Comparison of ENCODE assay signal across 29 cellular contexts in genomic region chr5:116415182-116415581, GRCh38.
"Had no signal": no experiment of that assay in that cellular context is flagged by ENCODE, and none has a peak within 500 bp of the region (broad histone marks: within the 10 kb centered on the region; RNA-seq: fewer than 3 reads in every experiment).

No MANE protein-coding gene starts in this region.

- H3K27me3 ChIP-seq: pancreas, stomach, testis, thyroid gland, transverse colon, upper lobe of left lung, vagina had no signal

- H3K4me3 ChIP-seq: left ventricle myocardium inferior, lung, mucosa of descending colon, pancreas, prostate gland, skin epidermis, stomach, testis, thyroid gland, transverse colon, upper lobe of left lung, vagina had no signal

- H3K27ac Mint-ChIP-seq: naive thymus-derived CD4-positive, alpha-beta T cell; natural killer cell treated with Interleukin-12 subunit alpha and Interleukin-12 subunit beta and Interleukin-15 and Interleukin-18, amount 100 ng/mL, for 72 hours; stimulated activated naive B cell treated with anti-CD40 and anti-IgM and Interleukin-4, amounts not matched to agents 10 μg/mL and 1 μg/mL and 100 μg/mL, for 72 hours had no signal

- H3K27ac ChIP-seq: left ventricle myocardium inferior, pancreas, prostate gland, skin epidermis, stomach, testis, thyroid gland, transverse colon, upper lobe of left lung, vagina had no signal

- H3K4me1 Mint-ChIP-seq: naive thymus-derived CD4-positive, alpha-beta T cell had no signal

- H3K4me3 Mint-ChIP-seq: naive thymus-derived CD4-positive, alpha-beta T cell; natural killer cell treated with Interleukin-12 subunit alpha and Interleukin-12 subunit beta and Interleukin-15 and Interleukin-18, amount 100 ng/mL, for 72 hours; neural crest cell; stimulated activated naive B cell treated with anti-CD40 and anti-IgM and Interleukin-4, amounts not matched to agents 10 μg/mL and 1 μg/mL and 100 μg/mL, for 72 hours had no signal

- H3K27me3 Mint-ChIP-seq: naive thymus-derived CD4-positive, alpha-beta T cell; natural killer cell treated with Interleukin-12 subunit alpha and Interleukin-12 subunit beta and Interleukin-15 and Interleukin-18, amount 100 ng/mL, for 72 hours; stimulated activated naive B cell treated with anti-CD40 and anti-IgM and Interleukin-4, amounts not matched to agents 10 μg/mL and 1 μg/mL and 100 μg/mL, for 72 hours had no signal

- DNase-seq: hippocampal formation; kidney glomerular epithelial cell; left cardiac atrium; left ventricle myocardium inferior; mesendoderm; midbrain; mucosa of descending colon; naive thymus-derived CD4-positive, alpha-beta T cell; pancreas; posterior cingulate gyrus; retina; stimulated activated CD4-positive, alpha-beta T cell treated with anti-CD3 and anti-CD28 coated beads, Interleukin-12 subunit alpha, Interleukin-12 subunit beta, amount 100 ng/mL, for 4 hours; stimulated activated CD4-positive, alpha-beta T cell treated with anti-CD3 and anti-CD28 coated beads, Interleukin-15, amount 100 ng/mL, for 24 hours; stimulated activated CD4-positive, alpha-beta T cell treated with anti-CD3 and anti-CD28 coated beads, Interleukin-2, amount 100 ng/mL, for 24 hours; stimulated activated CD4-positive, alpha-beta T cell treated with anti-CD3 and anti-CD28 coated beads, Interleukin-4, amount 100 ng/mL, for 1 hour; stimulated activated naive B cell treated with anti-CD40 and anti-IgM and Interleukin-4, amounts not matched to agents 10 μg/mL and 1 μg/mL and 100 μg/mL, for 72 hours; stimulated activated naive CD8-positive, alpha-beta T cell treated with anti-CD3 and anti-CD28 coated beads, Interleukin-15, Interleukin-2, amounts not matched to agents 100 U/mL and 50 U/mL, for 24 hours; stomach; testis; thyroid gland; transverse colon; upper lobe of left lung had no signal

- H3K36me3 ChIP-seq: left ventricle myocardium inferior, pancreas, prostate gland, stomach, thyroid gland, transverse colon, upper lobe of left lung, vagina had no signal

- H3K9me3 Mint-ChIP-seq: natural killer cell treated with Interleukin-12 subunit alpha and Interleukin-12 subunit beta and Interleukin-15 and Interleukin-18, amount 100 ng/mL, for 72 hours; neural crest cell had no signal

- ATAC-seq: mucosa of descending colon; naive thymus-derived CD4-positive, alpha-beta T cell; natural killer cell treated with Interleukin-12 subunit alpha and Interleukin-12 subunit beta and Interleukin-15 and Interleukin-18, amount 100 ng/mL, for 72 hours; sciatic nerve; stimulated activated naive B cell treated with anti-CD40 and anti-IgM and Interleukin-4, amounts not matched to agents 10 μg/mL and 1 μg/mL and 100 μg/mL, for 72 hours; stimulated activated naive CD8-positive, alpha-beta T cell treated with anti-CD3 and anti-CD28 coated beads, Interleukin-15, Interleukin-2, amounts not matched to agents 100 U/mL and 50 U/mL, for 24 hours had no signal
